2 cellular contexts compared by ENCODE assay signal in the genomic region with DNA sequence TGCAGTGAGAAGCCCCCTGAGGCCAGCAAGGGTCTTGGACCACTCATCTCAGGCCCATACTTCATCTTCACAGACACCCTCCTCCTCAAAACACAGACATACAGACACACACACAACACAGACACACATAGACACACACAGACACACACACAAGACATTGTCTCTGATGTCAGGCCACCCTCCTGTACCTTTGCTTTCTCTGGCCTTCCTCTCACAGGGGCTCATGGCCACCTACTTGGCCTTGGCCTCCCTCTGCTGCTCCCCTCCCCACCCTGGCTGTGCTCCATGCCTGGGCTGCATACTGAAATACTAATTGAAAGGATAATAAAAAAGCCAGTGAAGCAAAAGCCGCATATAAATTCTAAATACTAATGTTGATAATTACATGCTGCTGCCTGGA.
TF ChIP-seq lines count a peak whose summit lies in the region.

No MANE protein-coding gene starts in this region.

TF ChIP-seq in GM23338, 12 proteins besides CTCF, POLR2A, EP300 and RAD21:
- TF ChIP-seq EZH2 (IDR thresholded peaks at IDR 0.05; ENCODE audit: low read depth, unreplicated experiment): no peak
TF ChIP-seq in GM23338: peak in this region for 0.

TF ChIP-seq in H1, 55 proteins besides CTCF, POLR2A, EP300 and RAD21:
- TF ChIP-seq HDAC6 (IDR thresholded peaks at IDR 0.05; ENCODE audit: low read depth, low read length) (no peak), GTF2F1 (IDR thresholded peaks at IDR 0.05; ENCODE audit: borderline replicate concordance, low read depth, low read length) (no peak), SAP30 (IDR thresholded peaks at IDR 0.05; ENCODE audit: insufficient read depth, insufficient replicate concordance, low read length) (no peak), JUN (IDR thresholded peaks at IDR 0.05; ENCODE audit: low read depth, low read length) (no peak)
TF ChIP-seq in H1: peak in this region for 0.
